9 cellular contexts compared by ENCODE assay signal in genomic region chr2:105144128-105144940, GRCh38.
DNase-seq lines count a peak whose midpoint lies in the region; ATAC-seq and TF ChIP-seq lines count a peak whose summit lies in the region.
"Had no signal": no experiment of that assay in that cellular context is flagged by ENCODE, and none has a peak within 500 bp of the region (broad histone marks: within the 10 kb centered on the region; RNA-seq: fewer than 3 reads in every experiment).

No MANE protein-coding gene starts in this region.

- TF ChIP-seq CTCF in KMS-11 (conservative IDR thresholded peaks at IDR 0.05; ENCODE audit: low read depth, low read length) = no peak
- no peak for TF ChIP-seq CTCF in esophagus muscularis mucosa (IDR thresholded peaks at IDR 0.05)
- TF ChIP-seq CTCF in smooth muscle cell (IDR thresholded peaks at IDR 0.05; ENCODE audit: borderline replicate concordance, insufficient read depth, poor library complexity, severe bottlenecking) = no peak

- no peaks in the 10 kb centered on the region for H3F3A ChIP-seq in smooth muscle cell (ENCODE audit: low read depth)

- DNase-seq in T-helper 1 cell = no peak
- peak; percentile 42 for DNase-seq in esophagus muscularis mucosa (ENCODE audit: extremely low spot score)
- DNase-seq in smooth muscle cell (lab: John Stamatoyannopoulos, UW; ENCODE audit: unreplicated experiment) = no peak
- DNase-seq in middle frontal gyrus (ENCODE audit: extremely low spot score, low spot score) = no peak
- DNase-seq in hippocampal formation (lab: John Stamatoyannopoulos, UW) = no peak
- DNase-seq: AML-193 had no signal

- H3K9ac ChIP-seq in KMS-11 (no peak overlapping the region), smooth muscle cell (ENCODE audit: low read depth) (no peak overlapping the region)

- no peak for ATAC-seq in GM21529 (IDR thresholded peaks at IDR 0.05; ENCODE audit: unreplicated experiment)

- H3K4me2 ChIP-seq in KMS-11 (peak overlapping the region; percentile 28), smooth muscle cell (peak overlapping the region; percentile 89)

- no peak overlapping the region for H3K27ac ChIP-seq in KMS-11
- no peak overlapping the region for H3K27ac ChIP-seq in esophagus muscularis mucosa (replicated peaks in 1 of 4)
- H3K27ac ChIP-seq in smooth muscle cell (ENCODE audit: low read depth) = no peak overlapping the region

- no peaks in the 10 kb centered on the region for H3K36me3 Mint-ChIP-seq in T-helper 1 cell treated with Interleukin-12 subunit alpha and Interleukin-12 subunit beta and Interleukin-4 antibody, amounts not matched to agents 30 μg/mL and 1 μg/mL, for 36 hours (ENCODE audit: low read depth)

- H3K4me3 ChIP-seq in KMS-11 (IDR thresholded peaks at IDR 0.05; ENCODE audit: insufficient read depth, low read depth, low read length) (no peak overlapping the region), esophagus muscularis mucosa (peak overlapping the region; percentile 36 to 52 (median 40)), smooth muscle cell (peak overlapping the region; percentile 58)

- intact Hi-C loops in esophagus muscularis mucosa (cut with DNase I) = no loop called here

- no peak overlapping the region for H3K27ac Mint-ChIP-seq in T-helper 1 cell treated with Interleukin-12 subunit alpha and Interleukin-12 subunit beta and Interleukin-4 antibody, amounts not matched to agents 30 μg/mL and 1 μg/mL, for 36 hours

- peak overlapping the region; percentile 69 for H2AFZ ChIP-seq in KMS-11 (ENCODE audit: low read depth)
- no peak overlapping the region for H2AFZ ChIP-seq in smooth muscle cell (ENCODE audit: low read depth)

- H3K79me2 ChIP-seq in KMS-11 (ENCODE audit: insufficient read depth, low read depth) = no peaks in the 10 kb centered on the region
- no peaks in the 10 kb centered on the region for H3K79me2 ChIP-seq in smooth muscle cell (ENCODE audit: low read depth)

- no peaks in the 10 kb centered on the region for H3K9me3 ChIP-seq in esophagus muscularis mucosa
- no peaks in the 10 kb centered on the region for H3K9me3 ChIP-seq in smooth muscle cell (replicated peaks; ENCODE audit: low read depth)

- peak overlapping the region; percentile 82 for H3K4me3 Mint-ChIP-seq in T-helper 1 cell treated with Interleukin-12 subunit alpha and Interleukin-12 subunit beta and Interleukin-4 antibody, amounts not matched to agents 30 μg/mL and 1 μg/mL, for 36 hours

- no peak for TF ChIP-seq POLR2A in esophagus muscularis mucosa (IDR thresholded peaks at IDR 0.05; ENCODE audit: low read depth)

- no peaks in the 10 kb centered on the region for H3K9me3 Mint-ChIP-seq in T-helper 1 cell treated with Interleukin-12 subunit alpha and Interleukin-12 subunit beta and Interleukin-4 antibody, amounts not matched to agents 30 μg/mL and 1 μg/mL, for 36 hours

- H3K27me3 ChIP-seq in KMS-11 (ENCODE audit: insufficient read depth, low read depth) (no peaks in the 10 kb centered on the region), esophagus muscularis mucosa (peaks cover 0 to 64% (median 6%) of the 10 kb centered on the region in 4 donors), smooth muscle cell (ENCODE audit: low read depth) (peaks cover 33% of the 10 kb centered on the region)

- H3K4me1 ChIP-seq in KMS-11 (ENCODE audit: low read depth, poor library complexity, severe bottlenecking) (peaks cover 7% of the 10 kb centered on the region), esophagus muscularis mucosa (peaks cover 0 to 13% (median 12%) of the 10 kb centered on the region in 4 donors), smooth muscle cell (ENCODE audit: low read depth) (no peaks in the 10 kb centered on the region)

- H4K20me1 ChIP-seq in KMS-11 (ENCODE audit: insufficient read depth) (no peaks in the 10 kb centered on the region), smooth muscle cell (ENCODE audit: low read depth) (no peaks in the 10 kb centered on the region)

- peaks cover 34% of the 10 kb centered on the region for H3K27me3 Mint-ChIP-seq in T-helper 1 cell treated with Interleukin-12 subunit alpha and Interleukin-12 subunit beta and Interleukin-4 antibody, amounts not matched to agents 30 μg/mL and 1 μg/mL, for 36 hours (ENCODE audit: low read depth)

- H3K36me3 ChIP-seq in KMS-11 (ENCODE audit: insufficient read depth) (no peaks in the 10 kb centered on the region), esophagus muscularis mucosa (no peaks in the 10 kb centered on the region), smooth muscle cell (ENCODE audit: low read depth) (no peaks in the 10 kb centered on the region)

- WGBS in esophagus muscularis mucosa = 21% methylated on average over 13 of the region's 66 CpGs
- WGBS in smooth muscle cell (ENCODE audit: low lambda C conversion rate) = 45% methylated on average over 8 of the region's 66 CpGs

- TF ChIP-seq EP300 in esophagus muscularis mucosa (IDR thresholded peaks at IDR 0.05) = no peak

- H3K4me1 Mint-ChIP-seq in T-helper 1 cell treated with Interleukin-12 subunit alpha and Interleukin-12 subunit beta and Interleukin-4 antibody, amounts not matched to agents 30 μg/mL and 1 μg/mL, for 36 hours (ENCODE audit: low read depth) = peaks cover 8% of the 10 kb centered on the region
